ENCODE assay signal across 26 cellular contexts in genomic region chr6:86031713-86032112, GRCh38.
"Had no signal": no experiment of that assay in that cellular context is flagged by ENCODE, and none has a peak within 500 bp of the region (broad histone marks: within the 10 kb centered on the region; RNA-seq: fewer than 3 reads in every experiment).

No MANE protein-coding gene starts in this region.

- H3K9me3 Mint-ChIP-seq: activated B cell treated with CpG ODN at 0.5 μM for 24 hours; activated T-cell treated with anti-CD3 and anti-CD28 coated beads, Interleukin-2, amount 50 U/mL, for 4 hours had no signal

- H3K4me1 Mint-ChIP-seq: activated B cell treated with CpG ODN at 0.5 μM for 24 hours; activated naive CD8-positive, alpha-beta T cell treated with anti-CD3 and anti-CD28 coated beads for 36 hours; mesothelial cell of epicardium had no signal

- H3K36me3 Mint-ChIP-seq: activated naive CD8-positive, alpha-beta T cell treated with anti-CD3 and anti-CD28 coated beads for 36 hours; mesothelial cell of epicardium; natural killer cell treated with Interleukin-12 subunit alpha and Interleukin-12 subunit beta and Interleukin-15 and Interleukin-18, amount 100 ng/mL, for 72 hours had no signal

- ATAC-seq: activated T-cell treated with anti-CD3 and anti-CD28 coated beads, Interleukin-2, amount 50 U/mL, for 4 hours; left lung; natural killer cell treated with Interleukin-12 subunit alpha and Interleukin-12 subunit beta and Interleukin-15 and Interleukin-18, amount 100 ng/mL, for 72 hours; stimulated activated naive CD8-positive, alpha-beta T cell treated with anti-CD3 and anti-CD28 coated beads, Interleukin-15, Interleukin-2, amounts not matched to agents 100 U/mL and 50 U/mL, for 24 hours; upper lobe of right lung had no signal

- H3K27me3 Mint-ChIP-seq: activated B cell treated with CpG ODN at 0.5 μM for 24 hours; activated naive CD8-positive, alpha-beta T cell treated with anti-CD3 and anti-CD28 coated beads for 36 hours; natural killer cell treated with Interleukin-12 subunit alpha and Interleukin-12 subunit beta and Interleukin-15 and Interleukin-18, amount 100 ng/mL, for 72 hours had no signal

- H3K27me3 ChIP-seq: left lung, neutrophil, ovary, spleen, thyroid gland, upper lobe of right lung had no signal

- H3K36me3 ChIP-seq: left lung, neutrophil, ovary, spleen, thyroid gland, upper lobe of right lung had no signal

- H3K27ac Mint-ChIP-seq: activated B cell treated with CpG ODN at 0.5 μM for 24 hours; activated naive CD8-positive, alpha-beta T cell treated with anti-CD3 and anti-CD28 coated beads for 36 hours; activated T-helper 2 cell treated with anti-CD3 and anti-CD28 coated beads, Interferon-gamma antibody, Interleukin-2, Interleukin-4, amounts not matched to agents 10 μg/mL and 5 μg/mL and 100 μg/mL, durations not matched to agents 14 hours and 24 hours and 36 hours; mesothelial cell of epicardium; natural killer cell treated with Interleukin-12 subunit alpha and Interleukin-12 subunit beta and Interleukin-15 and Interleukin-18, amount 100 ng/mL, for 72 hours; T-helper 1 cell treated with Interleukin-12 subunit alpha and Interleukin-12 subunit beta and Interleukin-4 antibody, amounts not matched to agents 30 μg/mL and 1 μg/mL, for 36 hours had no signal

- H3K4me3 ChIP-seq: left lung, lung, ovary, spleen, thyroid gland, upper lobe of right lung had no signal

- DNase-seq: activated B cell treated with CpG ODN at 0.5 μM for 24 hours; activated CD4-positive, alpha-beta T cell treated with anti-CD3 and anti-CD28 coated beads for 4 hours; activated CD4-positive, alpha-beta T cell treated with anti-CD3 and anti-CD28 coated beads, Interleukin-2, amount 50 U/mL, for 48 hours; activated CD8-positive, alpha-beta memory T cell treated with anti-CD3 and anti-CD28 coated beads, Interleukin-2, amount 50 U/mL, for 48 hours; activated naive CD4-positive, alpha-beta T cell treated with Interleukin-2 at 50 U/mL for 16 hours; activated naive CD8-positive, alpha-beta T cell treated with anti-CD3 and anti-CD28 coated beads for 36 hours; activated T-cell treated with anti-CD3 and anti-CD28 coated beads, Interleukin-2, amount 50 U/mL, for 4 hours; dermis blood vessel endothelial cell; effector CD8-positive, alpha-beta T cell; erythroblast; foreskin fibroblast; kidney; left lung; spleen; stimulated activated CD4-positive, alpha-beta T cell treated with anti-CD3 and anti-CD28 coated beads, Interleukin-4, amount 100 ng/mL, for 24 hours; stimulated activated naive CD8-positive, alpha-beta T cell treated with anti-CD3 and anti-CD28 coated beads, Interleukin-15, Interleukin-2, amounts not matched to agents 100 U/mL and 50 U/mL, for 24 hours; T1000; upper lobe of right lung had no signal

- H3K9me3 ChIP-seq: neutrophil, ovary, thyroid gland, upper lobe of right lung had no signal

- H3K4me1 ChIP-seq: left lung, spleen, upper lobe of right lung had no signal

- H3K27ac ChIP-seq: left lung, neutrophil, spleen, thyroid gland, upper lobe of right lung had no signal

- H3K4me3 Mint-ChIP-seq: activated B cell treated with CpG ODN at 0.5 μM for 24 hours; activated naive CD8-positive, alpha-beta T cell treated with anti-CD3 and anti-CD28 coated beads for 36 hours; activated T-cell treated with anti-CD3 and anti-CD28 coated beads, Interleukin-2, amount 50 U/mL, for 4 hours; mesothelial cell of epicardium; natural killer cell treated with Interleukin-12 subunit alpha and Interleukin-12 subunit beta and Interleukin-15 and Interleukin-18, amount 100 ng/mL, for 72 hours; T-helper 1 cell treated with Interleukin-12 subunit alpha and Interleukin-12 subunit beta and Interleukin-4 antibody, amounts not matched to agents 30 μg/mL and 1 μg/mL, for 36 hours had no signal
